8 cellular contexts compared by ENCODE assay signal in the genomic region with DNA sequence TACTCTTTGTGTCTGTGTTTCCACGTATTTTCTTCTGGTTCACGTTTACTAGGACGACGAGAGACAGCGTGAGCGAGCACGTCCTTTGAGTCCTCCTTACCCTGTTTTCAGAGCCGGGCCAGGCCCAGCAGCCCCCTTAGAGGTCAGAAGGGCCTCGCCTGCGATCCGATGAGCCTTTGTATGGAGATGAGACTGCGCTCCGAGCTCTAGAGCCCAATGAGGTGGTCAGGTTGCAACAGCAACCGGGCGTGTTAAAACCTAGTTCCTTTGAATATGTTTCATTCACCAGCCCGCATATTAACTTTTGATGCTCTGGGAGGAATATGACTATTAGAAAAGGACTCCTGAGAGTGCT. TPM values are rescaled to one million over a fixed set of nuclear protein-coding genes. Genes with fewer than 3 reads are reported as not detected.
DNase-seq lines count a peak whose midpoint lies in the region; ATAC-seq lines count a peak whose summit lies in the region.

No MANE protein-coding gene starts in this region.

- peaks cover 9% of the 10 kb centered on the region for H3K4me1 ChIP-seq in iPS-15b (ENCODE audit: control insufficient read depth, insufficient read depth, low read length)

- no peaks in the 10 kb centered on the region for H3K9me3 Mint-ChIP-seq in activated T-helper 1 cell treated with anti-CD3 and anti-CD28 coated beads, Interleukin-12 subunit alpha, Interleukin-12 subunit beta, Interleukin-2, Interleukin-4 antibody, amounts not matched to agents 30 ng/mL and 10 ng/mL and 1 ng/mL, durations not matched to agents 14 hours and 24 hours and 36 hours
- no peaks in the 10 kb centered on the region for H3K9me3 Mint-ChIP-seq in stimulated activated naive B cell treated with anti-CD40 and anti-IgM and Interleukin-4, amounts not matched to agents 10 μg/mL and 1 μg/mL and 100 μg/mL, for 72 hours

- H3K9ac ChIP-seq in iPS-15b (ENCODE audit: low read depth, low read length) = peak overlapping the region; percentile 70

- no peaks in the 10 kb centered on the region for H3K27me3 Mint-ChIP-seq in activated T-helper 1 cell treated with anti-CD3 and anti-CD28 coated beads, Interleukin-12 subunit alpha, Interleukin-12 subunit beta, Interleukin-2, Interleukin-4 antibody, amounts not matched to agents 30 ng/mL and 10 ng/mL and 1 ng/mL, durations not matched to agents 14 hours and 24 hours and 36 hours (ENCODE audit: insufficient read depth)
- no peaks in the 10 kb centered on the region for H3K27me3 Mint-ChIP-seq in stimulated activated naive B cell treated with anti-CD40 and anti-IgM and Interleukin-4, amounts not matched to agents 10 μg/mL and 1 μg/mL and 100 μg/mL, for 72 hours

- H3K4me3 ChIP-seq in iPS-15b (ENCODE audit: low read depth, low read length) = peak overlapping the region; percentile 97

- H3K9me3 ChIP-seq in iPS-15b (ENCODE audit: control insufficient read depth, insufficient read depth, low read length) = no peaks in the 10 kb centered on the region

- H3K36me3 Mint-ChIP-seq in activated T-helper 1 cell treated with anti-CD3 and anti-CD28 coated beads, Interleukin-12 subunit alpha, Interleukin-12 subunit beta, Interleukin-2, Interleukin-4 antibody, amounts not matched to agents 30 ng/mL and 10 ng/mL and 1 ng/mL, durations not matched to agents 14 hours and 24 hours and 36 hours (ENCODE audit: low read depth) = peaks cover 4% of the 10 kb centered on the region
- peaks cover 0 to 4% of the 10 kb centered on the region in 2 donors for H3K36me3 Mint-ChIP-seq in stimulated activated naive B cell treated with anti-CD40 and anti-IgM and Interleukin-4, amounts not matched to agents 10 μg/mL and 1 μg/mL and 100 μg/mL, for 72 hours

- no peaks in the 10 kb centered on the region for H3K36me3 ChIP-seq in iPS-15b (ENCODE audit: control insufficient read depth, insufficient read depth, low read length)

- no peaks in the 10 kb centered on the region for H3K27me3 ChIP-seq in iPS-15b (ENCODE audit: control insufficient read depth, insufficient read depth, low read length)

- peaks cover 83% of the 10 kb centered on the region for H3K4me1 Mint-ChIP-seq in activated T-helper 1 cell treated with anti-CD3 and anti-CD28 coated beads, Interleukin-12 subunit alpha, Interleukin-12 subunit beta, Interleukin-2, Interleukin-4 antibody, amounts not matched to agents 30 ng/mL and 10 ng/mL and 1 ng/mL, durations not matched to agents 14 hours and 24 hours and 36 hours (ENCODE audit: low read depth)
- peaks cover 45 to 83% of the 10 kb centered on the region in 2 donors for H3K4me1 Mint-ChIP-seq in stimulated activated naive B cell treated with anti-CD40 and anti-IgM and Interleukin-4, amounts not matched to agents 10 μg/mL and 1 μg/mL and 100 μg/mL, for 72 hours

- H3K4me3 Mint-ChIP-seq in activated T-helper 1 cell treated with anti-CD3 and anti-CD28 coated beads, Interleukin-12 subunit alpha, Interleukin-12 subunit beta, Interleukin-2, Interleukin-4 antibody, amounts not matched to agents 30 ng/mL and 10 ng/mL and 1 ng/mL, durations not matched to agents 14 hours and 24 hours and 36 hours = peak overlapping the region; percentile 100
- H3K4me3 Mint-ChIP-seq in stimulated activated naive B cell treated with anti-CD40 and anti-IgM and Interleukin-4, amounts not matched to agents 10 μg/mL and 1 μg/mL and 100 μg/mL, for 72 hours = peak overlapping the region; percentile 98 to 99

- ATAC-seq in GM18508 (IDR thresholded peaks at IDR 0.05; ENCODE audit: insufficient read depth, unreplicated experiment) (peak; percentile 4), HG03095 (IDR thresholded peaks at IDR 0.05; ENCODE audit: unreplicated experiment) (peak; percentile 6), HG03139 (IDR thresholded peaks at IDR 0.05; ENCODE audit: unreplicated experiment) (no peak)
- ATAC-seq in stimulated activated naive B cell treated with anti-CD40 and anti-IgM and Interleukin-4, amounts not matched to agents 10 μg/mL and 1 μg/mL and 100 μg/mL, for 72 hours (replicated peaks) = peak; percentile 2 to 5

- intact Hi-C loops in activated T-helper 1 cell treated with anti-CD3 and anti-CD28 coated beads, Interleukin-12 subunit alpha, Interleukin-12 subunit beta, Interleukin-2, Interleukin-4 antibody, amounts not matched to agents 30 ng/mL and 10 ng/mL and 1 ng/mL, durations not matched to agents 14 hours and 24 hours and 36 hours (cut with micrococcal nuclease) = loop anchor here (1.0 to 2.0 kb wide), 13 partner anchors 12 to 413 kb away; partner anchors contain the start of genes BLOC1S4, GRPEL1, MAN2B2 and MRFAP1

- H3K27ac Mint-ChIP-seq in activated T-helper 1 cell treated with anti-CD3 and anti-CD28 coated beads, Interleukin-12 subunit alpha, Interleukin-12 subunit beta, Interleukin-2, Interleukin-4 antibody, amounts not matched to agents 30 ng/mL and 10 ng/mL and 1 ng/mL, durations not matched to agents 14 hours and 24 hours and 36 hours = peak overlapping the region; percentile 92
- H3K27ac Mint-ChIP-seq in stimulated activated naive B cell treated with anti-CD40 and anti-IgM and Interleukin-4, amounts not matched to agents 10 μg/mL and 1 μg/mL and 100 μg/mL, for 72 hours = peak overlapping the region; percentile 97

- no peak for DNase-seq in activated T-helper 1 cell treated with anti-CD3 and anti-CD28 coated beads, Interleukin-12 subunit alpha, Interleukin-12 subunit beta, Interleukin-2, Interleukin-4 antibody, amounts not matched to agents 30 ng/mL and 10 ng/mL and 1 ng/mL, durations not matched to agents 14 hours and 24 hours and 36 hours (ENCODE audit: low spot score)
- DNase-seq in stimulated activated naive B cell treated with anti-CD40 and anti-IgM and Interleukin-4, amounts not matched to agents 10 μg/mL and 1 μg/mL and 100 μg/mL, for 72 hours = no peak
- DNase-seq in UCSD-AML1 (lab: John Stamatoyannopoulos, UW; ENCODE audit: unreplicated experiment) (no peak), T-helper 9 cell (no peak)

RNA-seq across cellular contexts. Expression of gene TADA2B, which starts 55.6 kb away (rescaled TPM):
- 15.2 and 16.8 TPM in 2 replicates for total RNA-seq in activated T-helper 1 cell treated with anti-CD3 and anti-CD28 coated beads, Interleukin-12 subunit alpha, Interleukin-12 subunit beta, Interleukin-2, Interleukin-4 antibody, amounts not matched to agents 30 ng/mL and 10 ng/mL and 1 ng/mL, durations not matched to agents 14 hours and 24 hours and 36 hours
